Comparison of ENCODE assay signal across 10 cellular contexts in the genomic region with DNA sequence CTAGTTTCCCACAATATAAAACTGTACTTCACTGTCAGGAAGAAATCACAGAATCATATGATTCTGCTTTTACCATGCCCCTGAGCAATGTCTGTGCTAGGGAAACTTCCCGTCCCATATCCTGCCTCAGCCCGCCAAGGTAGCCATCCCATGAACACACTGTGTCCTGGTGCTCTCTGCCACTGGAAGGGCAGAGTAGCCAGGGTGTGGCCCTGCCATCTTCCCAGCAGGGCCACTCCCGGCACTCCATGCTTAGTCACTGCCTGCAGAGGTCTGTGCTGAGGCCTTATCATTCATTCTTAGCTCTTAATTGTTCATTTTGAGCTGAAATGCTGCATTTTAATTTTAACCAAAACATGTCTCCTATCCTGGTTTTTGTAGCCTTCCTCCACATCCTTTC. TPM values are rescaled to one million over a fixed set of nuclear protein-coding genes. Genes with fewer than 3 reads are reported as not detected.
DNase-seq lines count a peak whose midpoint lies in the region; ATAC-seq, FAIRE-seq and TF ChIP-seq lines count a peak whose summit lies in the region.
"Had no signal": no experiment of that assay in that cellular context is flagged by ENCODE, and none has a peak within 500 bp of the region (broad histone marks: within the 10 kb centered on the region; RNA-seq: fewer than 3 reads in every experiment).

No MANE protein-coding gene starts in this region.

- H3K4me1 Mint-ChIP-seq in CD4-positive, alpha-beta memory T cell: peaks cover 0 to 8% (median 1%) of the 10 kb centered on the region in 4 donors
- H3K4me1 Mint-ChIP-seq in naive B cell: peaks cover 3 to 25% (median 3%) of the 10 kb centered on the region in 3 donors

- no peak overlapping the region for H3K4me3 Mint-ChIP-seq in CD4-positive, alpha-beta memory T cell
- no peak overlapping the region for H3K4me3 Mint-ChIP-seq in naive B cell

- DNase-seq in CD4-positive, alpha-beta memory T cell: no peak
- DNase-seq in LoVo (ENCODE audit: low spot score): peak; percentile 24
- DNase-seq in bronchial epithelial cell (ENCODE audit: low read depth): peak; percentile 42
- no peak for DNase-seq in naive B cell
- DNase-seq in dermis blood vessel endothelial cell: no peak
- no peak for DNase-seq in NK-92 (lab: John Stamatoyannopoulos, UW; ENCODE audit: unreplicated experiment)
- no peak for DNase-seq in aorta
- DNase-seq in Kasumi-1 (lab: John Stamatoyannopoulos, UW): no peak
- DNase-seq: amniotic stem cell, NCI-H1694 treated with DMSO at 0.1 percent for 48 hours had no signal

- POLR2A ChIA-PET in CD4-positive, alpha-beta memory T cell (lab: Charles Lee; ENCODE audit: partially characterized antibody): no interaction called here

- peak overlapping the region; percentile 1 to 81 (median 72) for H3K27ac Mint-ChIP-seq in CD4-positive, alpha-beta memory T cell
- H3K27ac Mint-ChIP-seq in naive B cell: peak overlapping the region in 5 of 6 donors; percentile 57 to 93 (median 89)

- 66 to 79% methylated on average over 3 of the region's 3 CpGs for WGBS in aorta, 2 donors

- no peaks in the 10 kb centered on the region for H3K27me3 Mint-ChIP-seq in CD4-positive, alpha-beta memory T cell
- H3K27me3 Mint-ChIP-seq in naive B cell: no peaks in the 10 kb centered on the region

- peaks cover 70% of the 10 kb centered on the region for H3K36me3 ChIP-seq in CD4-positive, alpha-beta memory T cell (ENCODE audit: insufficient read depth, low read length)
- H3K36me3 ChIP-seq in bronchial epithelial cell (ENCODE audit: control insufficient read depth, insufficient read depth, low read length) (peaks cover 21% of the 10 kb centered on the region), aorta (ENCODE audit: control insufficient read depth in 1 of 2, insufficient read depth in 2 of 2, low read length in 1 of 2) (peaks cover 9 to 13% of the 10 kb centered on the region in 2 donors)

- TF ChIP-seq CTCF in bronchial epithelial cell (IDR thresholded peaks at IDR 0.05; ENCODE audit: insufficient read depth, low read length, severe bottlenecking): no peak

- peaks cover 0 to 2% (median 0%) of the 10 kb centered on the region in 8 donors for H3K9me3 Mint-ChIP-seq in CD4-positive, alpha-beta memory T cell
- H3K9me3 Mint-ChIP-seq in naive B cell: no peaks in the 10 kb centered on the region

- no peaks in the 10 kb centered on the region for H3K27me3 ChIP-seq in CD4-positive, alpha-beta memory T cell (ENCODE audit: insufficient read depth, low read length)
- H3K27me3 ChIP-seq in bronchial epithelial cell (ENCODE audit: control insufficient read depth, insufficient read depth, low read length) (no peaks in the 10 kb centered on the region), aorta (ENCODE audit: control insufficient read depth in 1 of 2, insufficient read depth in 2 of 2, low read length in 1 of 2) (no peaks in the 10 kb centered on the region)

- H3K4me3 ChIP-seq in CD4-positive, alpha-beta memory T cell (ENCODE audit: low read length in 2 of 2): no peak overlapping the region
- H3K4me3 ChIP-seq in bronchial epithelial cell (ENCODE audit: low read depth, low read length) (no peak overlapping the region), aorta (ENCODE audit: low read length in 2 of 2) (no peak overlapping the region)

- peak overlapping the region; percentile 2 for H3K27ac ChIP-seq in CD4-positive, alpha-beta memory T cell (ENCODE audit: low read depth, low read length)
- no peak overlapping the region for H3K27ac ChIP-seq in aorta (ENCODE audit: low read depth in 1 of 2, low read length in 2 of 2)

- H3K9me3 ChIP-seq in CD4-positive, alpha-beta memory T cell (ENCODE audit: control insufficient read depth in 1 of 2, low read length in 2 of 2): no peaks in the 10 kb centered on the region
- H3K9me3 ChIP-seq in aorta (ENCODE audit: control insufficient read depth, low read length): no peaks in the 10 kb centered on the region

- no peak for FAIRE-seq in bronchial epithelial cell (lab: Jason Lieb, UNC)

- peaks cover 74 to 91% of the 10 kb centered on the region in 2 donors for H3K36me3 Mint-ChIP-seq in CD4-positive, alpha-beta memory T cell
- H3K36me3 Mint-ChIP-seq in naive B cell: peaks cover 29 to 35% of the 10 kb centered on the region in 2 donors

- intact Hi-C loops in CD4-positive, alpha-beta memory T cell (cut with micrococcal nuclease): no loop called here
- intact Hi-C loops in aorta (cut with DNase I): loop anchor here in 1 of 2 donors (10.0 kb wide), 1 partner anchor 234 kb away; no protein-coding TSS in a partner anchor

- ATAC-seq in naive B cell (ENCODE audit: low read depth in 2 of 2) (no peak), aorta (ENCODE audit: low FRiP score) (no peak)

- CTCF ChIA-PET in CD4-positive, alpha-beta memory T cell (lab: Charles Lee; ENCODE audit: partially characterized antibody): no interaction called here

- no peaks in the 10 kb centered on the region for H3K4me1 ChIP-seq in CD4-positive, alpha-beta memory T cell (ENCODE audit: insufficient read depth, low read length)
- H3K4me1 ChIP-seq in aorta (ENCODE audit: control insufficient read depth in 1 of 2, insufficient read depth in 2 of 2, low read length in 2 of 2): peaks cover 0 to 2% of the 10 kb centered on the region in 2 donors

RNA-seq across cellular contexts. Expression of gene AP3M1, which starts 31.8 kb away (rescaled TPM):
- 10 to 100 TPM; 38.6 to 38.8 TPM for total RNA-seq in CD4-positive, alpha-beta memory T cell
- polyA plus RNA-seq in CD4-positive, alpha-beta memory T cell: 10 to 100 TPM; 28.7 to 37.7 TPM
- total RNA-seq in bronchial epithelial cell (16.3 and 22.7 TPM in 2 replicates), dermis blood vessel endothelial cell (32.7 and 57.0 TPM in 2 replicates), aorta (10 to 100 TPM; 30.0 to 30.4 TPM)
- polyA plus RNA-seq in naive B cell (ENCODE audit: low read depth in 6 of 6) (10 to 100 TPM; 28.8 to 40.8 (median 32.9) TPM), aorta (10 to 100 TPM; 12.4 to 15.5 TPM)

RNA-seq across cellular contexts. Expression of gene ADK, which starts 32.2 kb away (rescaled TPM):
- 10 to 100 TPM; 33.7 to 38.5 TPM for total RNA-seq in CD4-positive, alpha-beta memory T cell
- polyA plus RNA-seq in CD4-positive, alpha-beta memory T cell: 10 to 100 TPM; 63.5 to 66.6 TPM
- total RNA-seq in bronchial epithelial cell (41.5 and 53.7 TPM in 2 replicates), dermis blood vessel endothelial cell (15.3 and 30.6 TPM in 2 replicates), aorta (10 to 100 TPM; 14.4 to 21.1 TPM)
- polyA plus RNA-seq in naive B cell (ENCODE audit: low read depth in 6 of 6) (100 to 1,000 TPM; 240 to 379 (median 288) TPM), aorta (10 to 100 TPM; 12.6 to 17.8 TPM)

Comparison
In these comparisons a context has a peak if more than half of its experiments do, and no peak if none do; other contexts are left out.
1. DNase-seq: peak in LoVo (single experiment) and bronchial epithelial cell (single experiment); none in CD4-positive, alpha-beta memory T cell (0 of 5), naive B cell (single experiment), dermis blood vessel endothelial cell (single experiment), NK-92 (single experiment), aorta (0 of 2) and Kasumi-1 (0 of 2).